Comparison of ENCODE assay signal across 8 cellular contexts in genomic region chr11:75476716-75477613, GRCh38. TPM values are rescaled to one million over a fixed set of nuclear protein-coding genes. Genes with fewer than 3 reads are reported as not detected.
A peak's percentile ranks its signal among the peaks of the same experiment; 100 is the strongest.
DNase-seq lines count a peak whose midpoint lies in the region; ATAC-seq and TF ChIP-seq lines count a peak whose summit lies in the region.

No MANE protein-coding gene starts in this region.

- H3K4me3 Mint-ChIP-seq in activated CD8-positive, alpha-beta T cell treated with anti-CD3 and anti-CD28 coated beads, Interleukin-2, amount 10 ng/mL, durations not matched to agents 7 days and 5 days = no peak overlapping the region
- H3K4me3 Mint-ChIP-seq in mesothelial cell of epicardium = no peak overlapping the region

- H3K4me3 ChIP-seq in LNCaP clone FGC (ENCODE audit: low read depth, low read length) = no peak overlapping the region
- no peak overlapping the region for H3K4me3 ChIP-seq in foreskin fibroblast (ENCODE audit: low read depth in 1 of 2, low read length in 2 of 2)

- POLR2A ChIA-PET in activated CD8-positive, alpha-beta T cell treated with anti-CD3 and anti-CD28 coated beads, Interleukin-2, amount 10 ng/mL, durations not matched to agents 7 days and 5 days (lab: Charles Lee) = interaction anchor here (0.8 to 1.3 kb wide), 3 partner anchors 15 to 77 kb away, joined by 3 to 6 read pairs (median 3); no protein-coding TSS in a partner anchor

- no peaks in the 10 kb centered on the region for H3K27me3 Mint-ChIP-seq in activated CD8-positive, alpha-beta T cell treated with anti-CD3 and anti-CD28 coated beads, Interleukin-2, amount 10 ng/mL, durations not matched to agents 7 days and 5 days (ENCODE audit: low read depth)
- no peaks in the 10 kb centered on the region for H3K27me3 Mint-ChIP-seq in mesothelial cell of epicardium (ENCODE audit: low read depth)

- H3K36me3 Mint-ChIP-seq in activated CD8-positive, alpha-beta T cell treated with anti-CD3 and anti-CD28 coated beads, Interleukin-2, amount 10 ng/mL, durations not matched to agents 7 days and 5 days (ENCODE audit: low read depth) = no peaks in the 10 kb centered on the region
- no peaks in the 10 kb centered on the region for H3K36me3 Mint-ChIP-seq in mesothelial cell of epicardium

- TF ChIP-seq CTCF in LNCaP clone FGC (IDR thresholded peaks at IDR 0.05; ENCODE audit: control insufficient read depth, extremely low read depth, insufficient read depth) (no peak), mesothelial cell of epicardium (IDR thresholded peaks at IDR 0.05; ENCODE audit: unreplicated experiment) (no peak), foreskin fibroblast (IDR thresholded peaks at IDR 0.05; ENCODE audit: low read depth, low read length) (no peak)

- CTCF ChIA-PET in activated CD8-positive, alpha-beta T cell treated with anti-CD3 and anti-CD28 coated beads, Interleukin-2, amount 10 ng/mL, durations not matched to agents 7 days and 5 days (lab: Charles Lee) = interaction anchor here (1.4 to 1.7 kb wide), 2 partner anchors 49 to 55 kb away, joined by 7 to 9 read pairs; partner anchors contain the start of gene GDPD5

- ATAC-seq in activated CD8-positive, alpha-beta T cell treated with anti-CD3 and anti-CD28 coated beads, Interleukin-2, amount 10 ng/mL, durations not matched to agents 7 days and 5 days = no peak
- ATAC-seq in GM18907 (IDR thresholded peaks at IDR 0.05; ENCODE audit: unreplicated experiment) (no peak), HG03139 (IDR thresholded peaks at IDR 0.05; ENCODE audit: unreplicated experiment) (no peak)

- peaks cover 35% of the 10 kb centered on the region for H3K4me1 Mint-ChIP-seq in activated CD8-positive, alpha-beta T cell treated with anti-CD3 and anti-CD28 coated beads, Interleukin-2, amount 10 ng/mL, durations not matched to agents 7 days and 5 days (ENCODE audit: low read depth)
- H3K4me1 Mint-ChIP-seq in mesothelial cell of epicardium = peaks cover 23% of the 10 kb centered on the region

- peak overlapping the region; percentile 98 for H3K27ac Mint-ChIP-seq in activated CD8-positive, alpha-beta T cell treated with anti-CD3 and anti-CD28 coated beads, Interleukin-2, amount 10 ng/mL, durations not matched to agents 7 days and 5 days
- peak overlapping the region; percentile 30 for H3K27ac Mint-ChIP-seq in mesothelial cell of epicardium

- no peaks in the 10 kb centered on the region for H3K9me3 Mint-ChIP-seq in activated CD8-positive, alpha-beta T cell treated with anti-CD3 and anti-CD28 coated beads, Interleukin-2, amount 10 ng/mL, durations not matched to agents 7 days and 5 days (ENCODE audit: insufficient read depth)
- H3K9me3 Mint-ChIP-seq in mesothelial cell of epicardium = no peaks in the 10 kb centered on the region

- DNase-seq in COLO668 (lab: John Stamatoyannopoulos, UW; ENCODE audit: unreplicated experiment) (peak; percentile 61), LNCaP clone FGC (ENCODE audit: low read depth) (peak; percentile 85), mesothelial cell of epicardium (ENCODE audit: low spot score in 2 of 2, unreplicated experiment in 2 of 2) (no peak), GM19238 (ENCODE audit: insufficient read length, low spot score) (no peak), foreskin fibroblast (no peak)
- no peak for DNase-seq in activated CD8-positive, alpha-beta T cell treated with anti-CD3 and anti-CD28 coated beads, Interleukin-2, amount 10 ng/mL, durations not matched to agents 7 days and 5 days

RNA-seq across cellular contexts. Expression of gene KLHL35, which starts 44.0 kb away (rescaled TPM):
- total RNA-seq in activated CD8-positive, alpha-beta T cell treated with anti-CD3 and anti-CD28 coated beads, Interleukin-2, amount 10 ng/mL, durations not matched to agents 7 days and 5 days = under 1 TPM; 0.26 to 0.31 TPM
- 0.38 to 0.67 TPM (median 0.59 TPM) in 3 replicates for total RNA-seq in mesothelial cell of epicardium

RNA-seq across cellular contexts. Expression of gene GDPD5, which starts 48.8 kb away (rescaled TPM):
- 10 to 100 TPM; 23.1 to 26.6 TPM for total RNA-seq in activated CD8-positive, alpha-beta T cell treated with anti-CD3 and anti-CD28 coated beads, Interleukin-2, amount 10 ng/mL, durations not matched to agents 7 days and 5 days
- 8.0 to 8.2 TPM (median 8.1 TPM) in 3 replicates for total RNA-seq in mesothelial cell of epicardium

Comparison
In these comparisons a context has a peak if more than half of its experiments do, and no peak if none do; other contexts are left out.
1. DNase-seq: peak in COLO668 (single experiment) and LNCaP clone FGC (single experiment); none in activated CD8-positive, alpha-beta T cell treated with anti-CD3 and anti-CD28 coated beads, Interleukin-2, amount 10 ng/mL, durations not matched to agents 7 days and 5 days (single experiment), mesothelial cell of epicardium (0 of 2), GM19238 (single experiment) and foreskin fibroblast (0 of 2).